Comparison of ENCODE assay signal across 16 cellular contexts in genomic region chr14:23115492-23115850, GRCh38. TPM values are rescaled to one million over a fixed set of nuclear protein-coding genes. Genes with fewer than 3 reads are reported as not detected.
DNase-seq lines count a peak whose midpoint lies in the region; ATAC-seq, FAIRE-seq and TF ChIP-seq lines count a peak whose summit lies in the region.
"Had no signal": no experiment of that assay in that cellular context is flagged by ENCODE, and none has a peak within 500 bp of the region (broad histone marks: within the 10 kb centered on the region; RNA-seq: fewer than 3 reads in every experiment).

No MANE protein-coding gene starts in this region.

- CTCF ChIA-PET in HepG2 (lab: Yijun Ruan, JAX; ENCODE audit: low intra/inter-chr PET ratio, low total read pairs) = interaction anchor here (1.1 to 9.6 kb wide), 2 partner anchors 47 to 70 kb away, joined by 4 to 493 read pairs; partner anchors contain the start of gene SLC7A8

- H3K4me3 ChIP-seq in HepG2 (replicated peaks in 1 of 3; ENCODE audit: insufficient read depth in 1 of 3, low read depth in 2 of 3, low read length in 3 of 3) (no peak overlapping the region), right lobe of liver (no peak overlapping the region)
- H3K4me3 ChIP-seq: gastrocnemius medialis, tibial nerve had no signal

- in situ Hi-C loops in HepG2 (cut with HindIII; ENCODE audit: extremely low pct_ligation_motif_present, low pct_unique_long_range_greater_than_20kb) = no loop called here

- TF ChIP-seq POLR2A in HepG2 (IDR thresholded peaks at IDR 0.05; ENCODE audit: insufficient read depth in 1 of 2, low read depth in 2 of 2, low read length in 2 of 2) (no peak), right lobe of liver (IDR thresholded peaks at IDR 0.05) (no peak), GM12892 (IDR thresholded peaks at IDR 0.05; ENCODE audit: low read depth, low read length) (no peak)

- no peak overlapping the region for H2AFZ ChIP-seq in HepG2 (ENCODE audit: low read length)

- DNase-seq in HepG2 (ENCODE audit: low spot score) = no peak
- DNase-seq in right lobe of liver = no peak
- peak in 1 of 2 donors; percentile 40 for DNase-seq in foreskin keratinocyte
- DNase-seq in NAMALWA (ENCODE audit: low spot score) = no peak
- DNase-seq in GM12892 (ENCODE audit: insufficient read length) = no peak
- DNase-seq: activated CD4-positive, alpha-beta T cell treated with anti-CD3 and anti-CD28 coated beads for 48 hours; activated naive CD8-positive, alpha-beta T cell treated with anti-CD3 and anti-CD28 coated beads, Interleukin-2, amount 10 ng/mL, durations not matched to agents 7 days and 5 days; central memory CD4-positive, alpha-beta T cell; gastrocnemius medialis; NCI-H1436 treated with DMSO at 0.1 percent for 48 hours; nucleus accumbens; SIG-M5 had no signal

- H3K36me3 ChIP-seq in HepG2 (replicated peaks in 1 of 2; ENCODE audit: control insufficient read depth in 1 of 2, insufficient read depth in 2 of 2, low read length in 2 of 2) = no peaks in the 10 kb centered on the region
- H3K36me3 ChIP-seq in right lobe of liver = no peaks in the 10 kb centered on the region
- H3K36me3 ChIP-seq: gastrocnemius medialis, tibial nerve had no signal

- TF ChIP-seq EP300 in HepG2 (IDR thresholded peaks at IDR 0.05; ENCODE audit: low read depth in 2 of 2, low read length in 2 of 2) (no peak), HepG2 (CRISPR knock-in tag; IDR thresholded peaks at IDR 0.05; ENCODE audit: borderline replicate concordance) (no peak)

- intact Hi-C loops in HepG2 (cut with micrococcal nuclease; ENCODE audit: unreplicated experiment) (no loop called here), right lobe of liver (cut with DNase I) (loop anchor here in 1 of 2 donors (5.0 kb wide), 1 partner anchor 72 kb away; no protein-coding TSS in a partner anchor)

- WGBS in HepG2 (ENCODE audit: low lambda C conversion rate) = 5% methylated on average over 7 of the region's 7 CpGs
- 72% methylated on average over 7 of the region's 7 CpGs for WGBS in right lobe of liver (ENCODE audit: insufficient coverage, low coverage, low lambda C conversion rate, missing lambda C conversion rate)

- H3K4me2 ChIP-seq in HepG2 (ENCODE audit: low read depth, low read length) = no peak overlapping the region

- H3K79me2 ChIP-seq in HepG2 (ENCODE audit: insufficient read depth, low read length) = no peaks in the 10 kb centered on the region

- BruUV-seq in HepG2 (replicated peaks; lab: Mats Ljungman, UMichigan) = no TSS peak

- TF ChIP-seq CTCF in HepG2 (CRISPR knock-in tag; IDR thresholded peaks at IDR 0.05) (no peak), right lobe of liver (IDR thresholded peaks at IDR 0.05) (no peak), foreskin keratinocyte (conservative IDR thresholded peaks at IDR 0.05) (no peak)

- POLR2A ChIA-PET in HepG2 (lab: Yijun Ruan, JAX) = interaction anchor here (0.7 to 0.9 kb wide), 2 partner anchors 20 to 53 kb away, joined by 3 read pairs; partner anchors contain the start of genes ACIN1 and C14orf119

- H3K9ac ChIP-seq in HepG2 (ENCODE audit: insufficient read depth, low read depth, low read length) = no peak overlapping the region

- peaks cover 53 to 98% of the 10 kb centered on the region in 2 experiments for H3K27me3 ChIP-seq in HepG2 (ENCODE audit: control insufficient read depth in 1 of 2, insufficient read depth in 2 of 2, low read length in 2 of 2)
- H3K27me3 ChIP-seq in right lobe of liver = no peaks in the 10 kb centered on the region
- no peaks in the 10 kb centered on the region for H3K27me3 ChIP-seq in foreskin keratinocyte

- TF ChIP-seq RAD21 in HepG2 (CRISPR knock-in tag; IDR thresholded peaks at IDR 0.05) = no peak

- no peak for FAIRE-seq in HepG2 (lab: Jason Lieb, UNC)
- FAIRE-seq in GM12892 (lab: Jason Lieb, UNC) = no peak

- no peaks in the 10 kb centered on the region for H4K20me1 ChIP-seq in HepG2 (ENCODE audit: insufficient read depth, low read length)

- peaks cover 47% of the 10 kb centered on the region for H3K4me1 ChIP-seq in HepG2 (ENCODE audit: insufficient read depth, low read length)
- no peaks in the 10 kb centered on the region for H3K4me1 ChIP-seq in right lobe of liver
- peaks cover 18% of the 10 kb centered on the region for H3K4me1 ChIP-seq in foreskin keratinocyte
- H3K4me1 ChIP-seq: gastrocnemius medialis had no signal

- H3K27ac ChIP-seq in HepG2 (ENCODE audit: extremely low read length, insufficient read depth, low read length) (no peak overlapping the region), right lobe of liver (no peak overlapping the region), foreskin keratinocyte (peak overlapping the region; percentile 62)
- H3K27ac ChIP-seq: gastrocnemius medialis, tibial nerve had no signal

- H3K9me3 ChIP-seq in HepG2 (ENCODE audit: low read length) (no peaks in the 10 kb centered on the region), right lobe of liver (no peaks in the 10 kb centered on the region)
- H3K9me3 ChIP-seq: gastrocnemius medialis, tibial nerve had no signal

- ATAC-seq in HepG2 (no peak), right lobe of liver (no peak), foreskin keratinocyte (peak; percentile 39), HG02798 (IDR thresholded peaks at IDR 0.05; ENCODE audit: poor library complexity, unreplicated experiment) (no peak)
- ATAC-seq: stimulated activated memory B cell treated with anti-CD40 and anti-IgM and Interleukin-4, amounts not matched to agents 10 μg/mL and 1 μg/mL and 100 μg/mL, for 72 hours had no signal

RNA-seq across cellular contexts. Expression of gene CEBPE, which starts 3.6 kb away (rescaled TPM):
- total RNA-seq in HepG2 (2016; rRNA removed; fragmentation: Illumina TruSeq; extraction: Trizol) = 0.11 TPM in 1 of 2 replicates, not detected in the other
- total RNA-seq in HepG2 (2016; cell fraction: cytosol; rRNA removed; fragmentation: Illumina TruSeq; extraction: Trizol; ENCODE audit: low read depth) = not detected in 2 replicates
- total RNA-seq in HepG2 (2016; cell fraction: insoluble cytoplasmic fraction; rRNA removed; fragmentation: Illumina TruSeq; extraction: Trizol) = 0.12 TPM in 1 of 2 replicates, not detected in the other
- 0.17 TPM in 1 of 2 replicates, not detected in the other for total RNA-seq in HepG2 (2016; cell fraction: membrane; rRNA removed; fragmentation: Illumina TruSeq; extraction: Trizol)
- total RNA-seq in HepG2 (2016; cell fraction: nucleus; rRNA removed; fragmentation: Illumina TruSeq; extraction: Trizol) = not detected in 2 replicates
- polyA plus RNA-seq in HepG2 (2011; rRNA removed) = 0.09 and 0.10 TPM in 2 replicates
- 0.10 and 0.13 TPM in 2 replicates for polyA plus RNA-seq in HepG2 (2011; cell fraction: cytosol; rRNA removed)
- 0.10 TPM in 1 of 2 replicates, not detected in the other for polyA plus RNA-seq in HepG2 (2011; cell fraction: nucleus; rRNA removed)
- 0.09 TPM in 1 of 2 replicates, not detected in the other for polyA plus RNA-seq in HepG2 (2012)
- not detected in 2 replicates for polyA plus RNA-seq in HepG2 (2016; cell fraction: cytosol; fragmentation: Illumina TruSeq; extraction: Trizol; ENCODE audit: low read depth)
- polyA plus RNA-seq in HepG2 (2016; cell fraction: insoluble cytoplasmic fraction; fragmentation: Illumina TruSeq; extraction: Trizol; ENCODE audit: low read depth) = not detected in 2 replicates
- polyA plus RNA-seq in HepG2 (2016; cell fraction: membrane; fragmentation: Illumina TruSeq; extraction: Trizol; ENCODE audit: low read depth) = not detected in 2 replicates
- polyA plus RNA-seq in HepG2 (2016; cell fraction: nucleus; fragmentation: Illumina TruSeq; extraction: Trizol; ENCODE audit: insufficient read depth, low read depth) = not detected in 2 replicates
- polyA minus RNA-seq in HepG2 (2011; rRNA and poly(A)+ RNA removed; ENCODE audit: low replicate concordance) = 0.08 and 0.14 TPM in 2 replicates
- polyA minus RNA-seq in HepG2 (2011; cell fraction: cytosol; rRNA and poly(A)+ RNA removed) = not detected in 2 replicates
- not detected in 2 replicates for polyA minus RNA-seq in HepG2 (2011; cell fraction: nucleus; rRNA and poly(A)+ RNA removed)
- under 1 TPM in 2 of 6 experiments, not detected in 4; 0.13 to 0.18 TPM for total RNA-seq in right lobe of liver
- total RNA-seq in foreskin keratinocyte = not detected in 2 replicates
- polyA plus RNA-seq in foreskin keratinocyte = not detected in 2 replicates
- polyA plus RNA-seq in GM12892 (2012; ENCODE audit: missing spikeins) = not detected
- total RNA-seq: gastrocnemius medialis, tibial nerve had no signal

RNA-seq across cellular contexts. Expression of gene CIROP, which starts 10.7 kb away (rescaled TPM):
- not detected in 2 replicates for total RNA-seq in HepG2 (2016; rRNA removed; fragmentation: Illumina TruSeq; extraction: Trizol)
- not detected in 2 replicates for total RNA-seq in HepG2 (2016; cell fraction: cytosol; rRNA removed; fragmentation: Illumina TruSeq; extraction: Trizol; ENCODE audit: low read depth)
- not detected in 2 replicates for total RNA-seq in HepG2 (2016; cell fraction: insoluble cytoplasmic fraction; rRNA removed; fragmentation: Illumina TruSeq; extraction: Trizol)
- total RNA-seq in HepG2 (2016; cell fraction: membrane; rRNA removed; fragmentation: Illumina TruSeq; extraction: Trizol) = not detected in 2 replicates
- not detected in 2 replicates for total RNA-seq in HepG2 (2016; cell fraction: nucleus; rRNA removed; fragmentation: Illumina TruSeq; extraction: Trizol)
- polyA plus RNA-seq in HepG2 (2011; rRNA removed) = 0.07 and 0.14 TPM in 2 replicates
- polyA plus RNA-seq in HepG2 (2011; cell fraction: cytosol; rRNA removed) = 0.05 and 0.14 TPM in 2 replicates
- polyA plus RNA-seq in HepG2 (2011; cell fraction: nucleus; rRNA removed) = 0.18 and 0.59 TPM in 2 replicates
- polyA plus RNA-seq in HepG2 (2012) = 0.05 and 0.12 TPM in 2 replicates
- not detected in 2 replicates for polyA plus RNA-seq in HepG2 (2016; cell fraction: cytosol; fragmentation: Illumina TruSeq; extraction: Trizol; ENCODE audit: low read depth)
- not detected in 2 replicates for polyA plus RNA-seq in HepG2 (2016; cell fraction: insoluble cytoplasmic fraction; fragmentation: Illumina TruSeq; extraction: Trizol; ENCODE audit: low read depth)
- not detected in 2 replicates for polyA plus RNA-seq in HepG2 (2016; cell fraction: membrane; fragmentation: Illumina TruSeq; extraction: Trizol; ENCODE audit: low read depth)
- not detected in 2 replicates for polyA plus RNA-seq in HepG2 (2016; cell fraction: nucleus; fragmentation: Illumina TruSeq; extraction: Trizol; ENCODE audit: insufficient read depth, low read depth)
- 0.12 TPM in 1 of 2 replicates, not detected in the other for polyA minus RNA-seq in HepG2 (2011; rRNA and poly(A)+ RNA removed; ENCODE audit: low replicate concordance)
- polyA minus RNA-seq in HepG2 (2011; cell fraction: cytosol; rRNA and poly(A)+ RNA removed) = not detected in 2 replicates
- polyA minus RNA-seq in HepG2 (2011; cell fraction: nucleus; rRNA and poly(A)+ RNA removed) = not detected in 2 replicates
- not detected for total RNA-seq in right lobe of liver
- total RNA-seq in foreskin keratinocyte = not detected in 2 replicates
- polyA plus RNA-seq in foreskin keratinocyte = not detected in 2 replicates
- polyA plus RNA-seq in GM12892 (2012; ENCODE audit: missing spikeins) = not detected
- total RNA-seq: activated naive CD8-positive, alpha-beta T cell treated with anti-CD3 and anti-CD28 coated beads, Interleukin-2, amount 10 ng/mL, durations not matched to agents 7 days and 5 days; gastrocnemius medialis; skeletal muscle tissue; tibial nerve had no signal

RNA-seq across cellular contexts. Expression of gene C14orf119, which starts 20.2 kb away (rescaled TPM):
- total RNA-seq in HepG2 (2016; rRNA removed; fragmentation: Illumina TruSeq; extraction: Trizol) (206 and 299 TPM in 2 replicates), right lobe of liver (10 to 100 TPM; 10.7 to 22.6 (median 14.1) TPM), foreskin keratinocyte (76.7 and 80.2 TPM in 2 replicates)
- total RNA-seq in HepG2 (2016; cell fraction: cytosol; rRNA removed; fragmentation: Illumina TruSeq; extraction: Trizol; ENCODE audit: low read depth) = 51.0 and 54.6 TPM in 2 replicates
- 204 and 326 TPM in 2 replicates for total RNA-seq in HepG2 (2016; cell fraction: insoluble cytoplasmic fraction; rRNA removed; fragmentation: Illumina TruSeq; extraction: Trizol)
- 66.2 and 72.9 TPM in 2 replicates for total RNA-seq in HepG2 (2016; cell fraction: membrane; rRNA removed; fragmentation: Illumina TruSeq; extraction: Trizol)
- total RNA-seq in HepG2 (2016; cell fraction: nucleus; rRNA removed; fragmentation: Illumina TruSeq; extraction: Trizol) = 67.0 and 72.0 TPM in 2 replicates
- polyA plus RNA-seq in HepG2 (2011; rRNA removed) (104 and 117 TPM in 2 replicates), foreskin keratinocyte (86.6 and 91.2 TPM in 2 replicates)
- polyA plus RNA-seq in HepG2 (2011; cell fraction: cytosol; rRNA removed) = 125 and 157 TPM in 2 replicates
- 52.9 and 72.4 TPM in 2 replicates for polyA plus RNA-seq in HepG2 (2011; cell fraction: nucleus; rRNA removed)
- polyA plus RNA-seq in HepG2 (2012) = 79.1 and 104 TPM in 2 replicates
- polyA plus RNA-seq in HepG2 (2016; cell fraction: cytosol; fragmentation: Illumina TruSeq; extraction: Trizol; ENCODE audit: low read depth) = 39.1 and 40.5 TPM in 2 replicates
- polyA plus RNA-seq in HepG2 (2016; cell fraction: insoluble cytoplasmic fraction; fragmentation: Illumina TruSeq; extraction: Trizol; ENCODE audit: low read depth) = 290 and 316 TPM in 2 replicates
- 46.1 and 51.5 TPM in 2 replicates for polyA plus RNA-seq in HepG2 (2016; cell fraction: membrane; fragmentation: Illumina TruSeq; extraction: Trizol; ENCODE audit: low read depth)
- polyA plus RNA-seq in HepG2 (2016; cell fraction: nucleus; fragmentation: Illumina TruSeq; extraction: Trizol; ENCODE audit: insufficient read depth, low read depth) = 112 and 120 TPM in 2 replicates
- 101 and 161 TPM in 2 replicates for polyA minus RNA-seq in HepG2 (2011; rRNA and poly(A)+ RNA removed; ENCODE audit: low replicate concordance)
- polyA minus RNA-seq in HepG2 (2011; cell fraction: cytosol; rRNA and poly(A)+ RNA removed) = 54.7 and 61.1 TPM in 2 replicates
- polyA minus RNA-seq in HepG2 (2011; cell fraction: nucleus; rRNA and poly(A)+ RNA removed) = 24.1 and 38.5 TPM in 2 replicates
- 39.9 TPM for polyA plus RNA-seq in GM12892 (2012; ENCODE audit: missing spikeins)

RNA-seq across cellular contexts. Expression of gene ACIN1, which starts 20.5 kb away (rescaled TPM):
- 102 and 165 TPM in 2 replicates for total RNA-seq in HepG2 (2016; rRNA removed; fragmentation: Illumina TruSeq; extraction: Trizol)
- 71.3 and 71.5 TPM in 2 replicates for total RNA-seq in HepG2 (2016; cell fraction: cytosol; rRNA removed; fragmentation: Illumina TruSeq; extraction: Trizol; ENCODE audit: low read depth)
- 79.7 and 163 TPM in 2 replicates for total RNA-seq in HepG2 (2016; cell fraction: insoluble cytoplasmic fraction; rRNA removed; fragmentation: Illumina TruSeq; extraction: Trizol)
- total RNA-seq in HepG2 (2016; cell fraction: membrane; rRNA removed; fragmentation: Illumina TruSeq; extraction: Trizol) = 59.8 and 62.7 TPM in 2 replicates
- 344 and 371 TPM in 2 replicates for total RNA-seq in HepG2 (2016; cell fraction: nucleus; rRNA removed; fragmentation: Illumina TruSeq; extraction: Trizol)
- 183 and 222 TPM in 2 replicates for polyA plus RNA-seq in HepG2 (2011; rRNA removed)
- 64.2 and 64.8 TPM in 2 replicates for polyA plus RNA-seq in HepG2 (2011; cell fraction: cytosol; rRNA removed)
- 997 and 1,030 TPM in 2 replicates for polyA plus RNA-seq in HepG2 (2011; cell fraction: nucleus; rRNA removed)
- 155 and 156 TPM in 2 replicates for polyA plus RNA-seq in HepG2 (2012)
- polyA plus RNA-seq in HepG2 (2016; cell fraction: cytosol; fragmentation: Illumina TruSeq; extraction: Trizol; ENCODE audit: low read depth) = 17.6 and 21.0 TPM in 2 replicates
- polyA plus RNA-seq in HepG2 (2016; cell fraction: insoluble cytoplasmic fraction; fragmentation: Illumina TruSeq; extraction: Trizol; ENCODE audit: low read depth) = 105 and 132 TPM in 2 replicates
- polyA plus RNA-seq in HepG2 (2016; cell fraction: membrane; fragmentation: Illumina TruSeq; extraction: Trizol; ENCODE audit: low read depth) = 29.3 and 37.8 TPM in 2 replicates
- polyA plus RNA-seq in HepG2 (2016; cell fraction: nucleus; fragmentation: Illumina TruSeq; extraction: Trizol; ENCODE audit: insufficient read depth, low read depth) = 1,263 and 1,283 TPM in 2 replicates
- polyA minus RNA-seq in HepG2 (2011; rRNA and poly(A)+ RNA removed; ENCODE audit: low replicate concordance) = 122 and 152 TPM in 2 replicates
- polyA minus RNA-seq in HepG2 (2011; cell fraction: cytosol; rRNA and poly(A)+ RNA removed) = 39.4 and 46.3 TPM in 2 replicates
- 630 and 693 TPM in 2 replicates for polyA minus RNA-seq in HepG2 (2011; cell fraction: nucleus; rRNA and poly(A)+ RNA removed)
- total RNA-seq in right lobe of liver = 10 to 100 TPM; 40.5 to 66.1 (median 52.9) TPM
- total RNA-seq in foreskin keratinocyte = 101 and 112 TPM in 2 replicates
- 74.5 and 82.6 TPM in 2 replicates for polyA plus RNA-seq in foreskin keratinocyte
- 83.9 TPM for polyA plus RNA-seq in GM12892 (2012; ENCODE audit: missing spikeins)

RNA-seq across cellular contexts. Expression of gene CDH24, which starts 58.2 kb away (rescaled TPM):
- total RNA-seq in HepG2 (2016; rRNA removed; fragmentation: Illumina TruSeq; extraction: Trizol) (0.41 and 0.69 TPM in 2 replicates), right lobe of liver (under 1 TPM; 0.26 to 0.74 (median 0.54) TPM), foreskin keratinocyte (7.1 and 8.5 TPM in 2 replicates)
- total RNA-seq in HepG2 (2016; cell fraction: cytosol; rRNA removed; fragmentation: Illumina TruSeq; extraction: Trizol; ENCODE audit: low read depth) = 0.35 and 0.40 TPM in 2 replicates
- total RNA-seq in HepG2 (2016; cell fraction: insoluble cytoplasmic fraction; rRNA removed; fragmentation: Illumina TruSeq; extraction: Trizol) = 0.45 and 0.76 TPM in 2 replicates
- 1.1 and 1.2 TPM in 2 replicates for total RNA-seq in HepG2 (2016; cell fraction: membrane; rRNA removed; fragmentation: Illumina TruSeq; extraction: Trizol)
- total RNA-seq in HepG2 (2016; cell fraction: nucleus; rRNA removed; fragmentation: Illumina TruSeq; extraction: Trizol) = 0.56 and 0.59 TPM in 2 replicates
- polyA plus RNA-seq in HepG2 (2011; rRNA removed) (0.99 and 1.2 TPM in 2 replicates), foreskin keratinocyte (7.6 and 10.3 TPM in 2 replicates)
- 0.41 and 0.76 TPM in 2 replicates for polyA plus RNA-seq in HepG2 (2011; cell fraction: cytosol; rRNA removed)
- 6.5 and 6.6 TPM in 2 replicates for polyA plus RNA-seq in HepG2 (2011; cell fraction: nucleus; rRNA removed)
- polyA plus RNA-seq in HepG2 (2012) = 0.50 and 0.55 TPM in 2 replicates
- 0.59 and 0.70 TPM in 2 replicates for polyA plus RNA-seq in HepG2 (2016; cell fraction: cytosol; fragmentation: Illumina TruSeq; extraction: Trizol; ENCODE audit: low read depth)
- 0.41 and 0.73 TPM in 2 replicates for polyA plus RNA-seq in HepG2 (2016; cell fraction: insoluble cytoplasmic fraction; fragmentation: Illumina TruSeq; extraction: Trizol; ENCODE audit: low read depth)
- polyA plus RNA-seq in HepG2 (2016; cell fraction: membrane; fragmentation: Illumina TruSeq; extraction: Trizol; ENCODE audit: low read depth) = 1.0 and 1.2 TPM in 2 replicates
- 2.5 and 2.8 TPM in 2 replicates for polyA plus RNA-seq in HepG2 (2016; cell fraction: nucleus; fragmentation: Illumina TruSeq; extraction: Trizol; ENCODE audit: insufficient read depth, low read depth)
- polyA minus RNA-seq in HepG2 (2011; rRNA and poly(A)+ RNA removed; ENCODE audit: low replicate concordance) = 1.1 and 16.3 TPM in 2 replicates
- polyA minus RNA-seq in HepG2 (2011; cell fraction: cytosol; rRNA and poly(A)+ RNA removed) = 0.40 and 0.44 TPM in 2 replicates
- polyA minus RNA-seq in HepG2 (2011; cell fraction: nucleus; rRNA and poly(A)+ RNA removed) = 0.90 and 0.99 TPM in 2 replicates
- polyA plus RNA-seq in GM12892 (2012; ENCODE audit: missing spikeins) = 1.1 TPM
